ENCODE assay signal across 20 cellular contexts in the genomic region with DNA sequence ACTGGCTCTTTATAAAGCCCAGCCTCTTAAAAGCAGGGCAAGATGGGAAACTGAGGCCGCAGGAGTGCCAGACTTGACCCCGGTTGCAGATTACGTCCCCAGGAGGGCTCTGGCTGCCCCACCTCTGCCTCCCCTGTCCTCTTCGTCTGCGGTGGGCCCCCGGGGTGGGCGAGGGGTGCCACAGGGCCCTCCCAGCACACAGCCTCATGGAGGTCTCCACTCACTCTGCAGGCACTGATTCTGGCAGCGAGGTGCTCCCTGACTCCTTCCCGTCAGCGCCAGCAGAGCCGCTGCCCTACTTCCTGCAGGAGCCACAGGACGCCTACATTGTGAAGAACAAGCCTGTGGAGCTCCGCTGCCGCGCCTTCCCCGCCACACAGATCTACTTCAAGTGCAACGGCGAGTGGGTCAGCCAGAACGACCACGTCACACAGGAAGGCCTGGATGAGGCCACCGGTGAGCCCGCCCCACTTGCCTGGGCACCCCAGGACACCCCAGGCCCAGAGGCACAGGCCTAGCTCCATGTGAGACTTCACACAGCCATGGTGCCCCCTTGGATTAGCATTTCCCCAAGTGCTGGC. TPM values are rescaled to one million over a fixed set of nuclear protein-coding genes. Genes with fewer than 3 reads are reported as not detected.
DNase-seq lines count a peak whose midpoint lies in the region; FAIRE-seq and TF ChIP-seq lines count a peak whose summit lies in the region.
"Had no signal": no experiment of that assay in that cellular context is flagged by ENCODE, and none has a peak within 500 bp of the region (broad histone marks: within the 10 kb centered on the region; RNA-seq: fewer than 3 reads in every experiment).

No MANE protein-coding gene starts in this region.

- H4K20me1 ChIP-seq in neural progenitor cell (ENCODE audit: low read depth), result no peaks in the 10 kb centered on the region

- peak overlapping the region; percentile 86 for H3K18ac ChIP-seq in neuronal stem cell (ENCODE audit: low read length)

- in situ Hi-C loops in G401 (cut with HindIII; ENCODE audit: low sequenced_read_pairs), result no loop called here

- no peak overlapping the region for H2BK120ac ChIP-seq in neuronal stem cell (ENCODE audit: low read depth, low read length)

- H3K23ac ChIP-seq in neuronal stem cell (ENCODE audit: low read depth, low read length, poor library complexity), result peak overlapping the region; percentile 82

- H3K36me3 Mint-ChIP-seq in neural progenitor cell, result no peaks in the 10 kb centered on the region
- H3K36me3 Mint-ChIP-seq: CD4-positive, CD25-positive, alpha-beta regulatory T cell; IgD-negative memory B cell had no signal

- peak; percentile 73 for DNase-seq in G401 (ENCODE audit: low spot score)
- peak; percentile 18 for DNase-seq in NCI-H69 (lab: John Stamatoyannopoulos, UW)
- peak; percentile 20 for DNase-seq in dermis blood vessel endothelial cell
- no peak for DNase-seq in neuronal stem cell (ENCODE audit: low spot score)
- no peak for DNase-seq in DMS114 treated with DMSO at 0.1 percent for 48 hours (lab: John Stamatoyannopoulos, UW; ENCODE audit: unreplicated experiment)
- no peak for DNase-seq in foreskin fibroblast
- no peak for DNase-seq in neural progenitor cell (ENCODE audit: low spot score)
- DNase-seq in D721Med (ENCODE audit: insufficient read length, low spot score), result no peak
- DNase-seq: ACHN; AML-193; Caco-2; CD4-positive, CD25-positive, alpha-beta regulatory T cell; DMS79; Kasumi-1; NCI-H187 treated with DMSO at 0.1 percent for 48 hours; NCI-H526 treated with DMSO at 0.1 percent for 48 hours; PC-9; Right ventricle myocardium superior had no signal

- H3K4me3 ChIP-seq in neuronal stem cell (ENCODE audit: low read length in 2 of 2) (no peak overlapping the region), foreskin fibroblast (ENCODE audit: low read depth in 1 of 2, low read length in 2 of 2) (no peak overlapping the region), neural progenitor cell (no peak overlapping the region)
- H3K4me3 ChIP-seq: HAP-1, PC-9 had no signal

- no peak overlapping the region for H3K4ac ChIP-seq in neuronal stem cell (ENCODE audit: low read length)

- H2AFZ ChIP-seq in neuronal stem cell (ENCODE audit: low read length) (no peak overlapping the region), neural progenitor cell (replicated peaks) (no peak overlapping the region)
- H2AFZ ChIP-seq: PC-9 had no signal

- H3K9me3 Mint-ChIP-seq in neural progenitor cell, result no peaks in the 10 kb centered on the region
- H3K9me3 Mint-ChIP-seq: CD4-positive, CD25-positive, alpha-beta regulatory T cell; IgD-negative memory B cell had no signal

- H3K4me3 Mint-ChIP-seq in neural progenitor cell, result no peak overlapping the region
- H3K4me3 Mint-ChIP-seq: CD4-positive, CD25-positive, alpha-beta regulatory T cell; IgD-negative memory B cell had no signal

- H3K9me3 ChIP-seq in neuronal stem cell (replicated peaks in 1 of 2; ENCODE audit: control insufficient read depth in 2 of 2, insufficient read depth in 1 of 2, low read depth in 1 of 2, low read length in 2 of 2) (no peaks in the 10 kb centered on the region), neural progenitor cell (ENCODE audit: low read depth) (no peaks in the 10 kb centered on the region)
- H3K9me3 ChIP-seq: Caco-2, HAP-1 had no signal

- no peaks in the 10 kb centered on the region for H3K79me2 ChIP-seq in neural progenitor cell (ENCODE audit: low read depth)

- peak overlapping the region; percentile 97 for H4K91ac ChIP-seq in neuronal stem cell (ENCODE audit: low read depth, low read length, poor library complexity)

- peak overlapping the region; percentile 65 for H3K14ac ChIP-seq in neuronal stem cell (ENCODE audit: low read length)

- FAIRE-seq in D721Med (lab: Jason Lieb, UNC), result no peak

- H4K8ac ChIP-seq in neuronal stem cell (ENCODE audit: low read depth, low read length), result peak overlapping the region; percentile 9

- H3K4me2 ChIP-seq in neuronal stem cell (ENCODE audit: insufficient read depth, low read length, poor library complexity, severe bottlenecking) (no peak overlapping the region), neural progenitor cell (no peak overlapping the region)
- H3K4me2 ChIP-seq: PC-9 had no signal

- no CpG with 5 or more reads among the region's 22 CpGs for WGBS in neuronal stem cell (ENCODE audit: extremely low coverage in 2 of 2, insufficient read length in 2 of 2, insufficient replicate concordance in 1 of 2), 2 donors

- peaks cover 4% of the 10 kb centered on the region for H3K27me3 Mint-ChIP-seq in neural progenitor cell (ENCODE audit: insufficient read depth, low read depth)
- H3K27me3 Mint-ChIP-seq: CD4-positive, CD25-positive, alpha-beta regulatory T cell; IgD-negative memory B cell had no signal

- H3K9ac ChIP-seq in neuronal stem cell (ENCODE audit: low read depth, low read length, poor library complexity), result peak overlapping the region; percentile 38
- H3K9ac ChIP-seq in neural progenitor cell, result no peak overlapping the region

- peaks cover 0 to 7% (median 0%) of the 10 kb centered on the region in 3 experiments for H3K27me3 ChIP-seq in neuronal stem cell (ENCODE audit: control insufficient read depth in 3 of 3, insufficient read depth in 3 of 3, low read depth in 1 of 3, low read length in 3 of 3)
- no peaks in the 10 kb centered on the region for H3K27me3 ChIP-seq in neural progenitor cell

- H2BK5ac ChIP-seq in neuronal stem cell (ENCODE audit: low read length), result peak overlapping the region; percentile 58

- H3K4me1 ChIP-seq in neuronal stem cell (ENCODE audit: control insufficient read depth in 2 of 2, insufficient read depth in 1 of 2, low read depth in 1 of 2, low read length in 2 of 2), result peaks cover 0 to 11% of the 10 kb centered on the region in 2 donors
- H3K4me1 ChIP-seq in neural progenitor cell, result peaks cover 21% of the 10 kb centered on the region
- H3K4me1 ChIP-seq: Caco-2, HAP-1 had no signal

- no peaks in the 10 kb centered on the region for H3K36me3 ChIP-seq in neuronal stem cell (replicated peaks in 1 of 2; ENCODE audit: control insufficient read depth in 2 of 2, insufficient read depth in 2 of 2, low read length in 2 of 2)
- H3K36me3 ChIP-seq in neural progenitor cell, result no peaks in the 10 kb centered on the region
- H3K36me3 ChIP-seq: HAP-1 had no signal

- H3K27ac Mint-ChIP-seq in neural progenitor cell, result no peak overlapping the region
- H3K27ac Mint-ChIP-seq: CD4-positive, CD25-positive, alpha-beta regulatory T cell; IgD-negative memory B cell had no signal

- H3K27ac ChIP-seq in neuronal stem cell (replicated peaks; ENCODE audit: low read length), result no peak overlapping the region
- no peak overlapping the region for H3K27ac ChIP-seq in neural progenitor cell
- H3K27ac ChIP-seq: PC-9 had no signal

- H3K4me1 Mint-ChIP-seq in neural progenitor cell, result peaks cover 29% of the 10 kb centered on the region
- H3K4me1 Mint-ChIP-seq: CD4-positive, CD25-positive, alpha-beta regulatory T cell had no signal

- H2BK15ac ChIP-seq in neuronal stem cell (ENCODE audit: low read length), result peak overlapping the region; percentile 84

- H2AK5ac ChIP-seq in neuronal stem cell (ENCODE audit: low read depth, low read length), result peak overlapping the region; percentile 47

- H3F3A ChIP-seq in neural progenitor cell (ENCODE audit: low read depth), result no peaks in the 10 kb centered on the region

- peaks cover 2% of the 10 kb centered on the region for H3K79me1 ChIP-seq in neuronal stem cell (ENCODE audit: low read depth, low read length)

- no peak for TF ChIP-seq CTCF in foreskin fibroblast (IDR thresholded peaks at IDR 0.05; ENCODE audit: low read depth, low read length)
- no peak for TF ChIP-seq CTCF in neural progenitor cell (IDR thresholded peaks at IDR 0.05)
- no peak for TF ChIP-seq CTCF in D721Med (IDR thresholded peaks at IDR 0.05; ENCODE audit: insufficient read depth, missing control alignments)

- peak overlapping the region; percentile 50 for H2BK12ac ChIP-seq in neuronal stem cell (ENCODE audit: low read length)

RNA-seq across cellular contexts. Expression of a gene that starts 39.4 kb away (rescaled TPM):
- total RNA-seq in G401 (2014; rRNA removed; shearing (Covaris generic)), result 3.3 and 3.4 TPM in 2 replicates
- 2.0 and 2.6 TPM in 2 replicates for total RNA-seq in dermis blood vessel endothelial cell
- 5.2 TPM for polyA plus RNA-seq in neuronal stem cell (2013, experiment 1 of 2)
- 5.5 TPM for polyA plus RNA-seq in neuronal stem cell (2013, experiment 2 of 2)
- total RNA-seq in neural progenitor cell (ENCODE audit: low replicate concordance), result 2.5 and 9.0 TPM in 2 replicates

Comparison
In these comparisons a context has a peak if more than half of its experiments do, and no peak if none do; other contexts are left out.
1. DNase-seq: peak in G401 (single experiment), NCI-H69 (single experiment) and dermis blood vessel endothelial cell (single experiment); none in neuronal stem cell (single experiment), DMS114 treated with DMSO at 0.1 percent for 48 hours (single experiment), foreskin fibroblast (0 of 2), neural progenitor cell (single experiment) and D721Med (single experiment).